8 cellular contexts compared by ENCODE assay signal in genomic region chr2:179129574-179130238, GRCh38.
DNase-seq lines count a peak whose midpoint lies in the region; ATAC-seq and TF ChIP-seq lines count a peak whose summit lies in the region.

No MANE protein-coding gene starts in this region.

- H3K9ac ChIP-seq in Loucy (ENCODE audit: low read depth, low read length, poor library complexity, severe bottlenecking) (no peak overlapping the region), neural cell (ENCODE audit: low read length) (no peak overlapping the region)

- ATAC-seq in stimulated activated naive B cell treated with anti-CD40 and anti-IgM and Interleukin-4, amounts not matched to agents 10 μg/mL and 1 μg/mL and 100 μg/mL, for 72 hours (replicated peaks): no peak

- H4K20me1 ChIP-seq in Loucy (ENCODE audit: insufficient read depth, low read length, poor library complexity, severe bottlenecking): no peaks in the 10 kb centered on the region
- no peaks in the 10 kb centered on the region for H4K20me1 ChIP-seq in neural cell (ENCODE audit: insufficient read depth)

- CTCF ChIA-PET in MCF 10A (lab: Yijun Ruan, JAX): interaction anchor here (0.6 to 3.2 kb wide), 42 partner anchors 10 to 1402 kb away, joined by 3 to 52 read pairs (median 4); no protein-coding TSS in a partner anchor

- H3K4me1 Mint-ChIP-seq in MCF 10A (ENCODE audit: insufficient read depth, unreplicated experiment): no peaks in the 10 kb centered on the region
- no peaks in the 10 kb centered on the region for H3K4me1 Mint-ChIP-seq in stimulated activated naive B cell treated with anti-CD40 and anti-IgM and Interleukin-4, amounts not matched to agents 10 μg/mL and 1 μg/mL and 100 μg/mL, for 72 hours

- POLR2A ChIA-PET in MCF 10A (lab: Yijun Ruan, JAX): interaction anchor here (0.7 kb wide), 1 partner anchor 612 kb away, joined by 3 read pairs; no protein-coding TSS in a partner anchor

- H3K9me2 ChIP-seq in Loucy (replicated peaks; ENCODE audit: low read depth, low read length) (no peaks in the 10 kb centered on the region), neural cell (ENCODE audit: insufficient read depth, low read length) (no peaks in the 10 kb centered on the region)

- TF ChIP-seq CTCF in MCF 10A (IDR thresholded peaks at IDR 0.05; ENCODE audit: unreplicated experiment): peak; percentile 43
- peak in 1 of 3 donors; percentile 25 for TF ChIP-seq CTCF in breast epithelium (IDR thresholded peaks at IDR 0.05)
- TF ChIP-seq CTCF in Loucy (conservative IDR thresholded peaks at IDR 0.05; ENCODE audit: low read length): peak; percentile 87
- TF ChIP-seq CTCF in neural cell (IDR thresholded peaks at IDR 0.05; ENCODE audit: poor library complexity, severe bottlenecking): peak; percentile 73

- H3K4me2 ChIP-seq in Loucy (ENCODE audit: low read depth, low read length, poor library complexity, severe bottlenecking) (no peak overlapping the region), neural cell (ENCODE audit: low read length) (no peak overlapping the region)

- H3F3A ChIP-seq in Loucy (ENCODE audit: low read depth) (no peaks in the 10 kb centered on the region), neural cell (ENCODE audit: insufficient read depth, low read length, poor library complexity, severe bottlenecking) (no peaks in the 10 kb centered on the region)

- peaks cover 6% of the 10 kb centered on the region for H3K36me3 Mint-ChIP-seq in MCF 10A (ENCODE audit: insufficient read depth, unreplicated experiment)
- H3K36me3 Mint-ChIP-seq in stimulated activated naive B cell treated with anti-CD40 and anti-IgM and Interleukin-4, amounts not matched to agents 10 μg/mL and 1 μg/mL and 100 μg/mL, for 72 hours: no peaks in the 10 kb centered on the region

- H3K27me3 ChIP-seq in breast epithelium (no peaks in the 10 kb centered on the region), Loucy (ENCODE audit: insufficient read depth, low read length, poor library complexity, severe bottlenecking) (no peaks in the 10 kb centered on the region), neural cell (ENCODE audit: insufficient read depth, low read depth, low read length) (no peaks in the 10 kb centered on the region)

- H3K4me1 ChIP-seq in breast epithelium (no peaks in the 10 kb centered on the region), Loucy (ENCODE audit: insufficient read depth, low read length, poor library complexity, severe bottlenecking) (peaks cover 5% of the 10 kb centered on the region)

- no peak overlapping the region for H3K27ac Mint-ChIP-seq in MCF 10A (ENCODE audit: low read depth, unreplicated experiment)
- no peak overlapping the region for H3K27ac Mint-ChIP-seq in stimulated activated naive B cell treated with anti-CD40 and anti-IgM and Interleukin-4, amounts not matched to agents 10 μg/mL and 1 μg/mL and 100 μg/mL, for 72 hours

- TF ChIP-seq RAD21 in neural cell (conservative IDR thresholded peaks at IDR 0.05): peak; percentile 68

- H2AFZ ChIP-seq in Loucy (ENCODE audit: low read length) (no peak overlapping the region), neural cell (ENCODE audit: low read depth, low read length) (no peak overlapping the region)

- H3K4me3 ChIP-seq in breast epithelium (no peak overlapping the region), Loucy (ENCODE audit: low read length, poor library complexity, severe bottlenecking) (no peak overlapping the region), neural cell (ENCODE audit: low read length) (no peak overlapping the region)

- H3K36me3 ChIP-seq in breast epithelium: peaks cover 4% of the 10 kb centered on the region
- peaks cover 6% of the 10 kb centered on the region; the same call in 1 of the 2 replicates for H3K36me3 ChIP-seq in Loucy (ENCODE audit: insufficient read depth, low read length)
- H3K36me3 ChIP-seq in neural cell (ENCODE audit: insufficient read depth, low read length): no peaks in the 10 kb centered on the region

- intact Hi-C loops in MCF 10A (cut with micrococcal nuclease) (loop anchor here (1.0 to 2.0 kb wide), 3 partner anchors 238 to 367 kb away; no protein-coding TSS in a partner anchor), breast epithelium (cut with DNase I; ENCODE audit: low total_unique reads) (no loop called here)

- no peaks in the 10 kb centered on the region for H3K9me3 Mint-ChIP-seq in MCF 10A (ENCODE audit: unreplicated experiment)
- no peaks in the 10 kb centered on the region for H3K9me3 Mint-ChIP-seq in stimulated activated naive B cell treated with anti-CD40 and anti-IgM and Interleukin-4, amounts not matched to agents 10 μg/mL and 1 μg/mL and 100 μg/mL, for 72 hours

- H3K79me2 ChIP-seq in Loucy (ENCODE audit: insufficient read depth, low read length) (no peaks in the 10 kb centered on the region), neural cell (replicated peaks; ENCODE audit: insufficient read depth, low read length) (no peaks in the 10 kb centered on the region)

- H3K27ac ChIP-seq in breast epithelium: no peak overlapping the region
- no peak overlapping the region for H3K27ac ChIP-seq in neural cell (ENCODE audit: low read length)

- BruUV-seq in MCF 10A (replicated peaks; lab: Mats Ljungman, UMichigan): no TSS peak

- TF ChIP-seq POLR2A in breast epithelium (IDR thresholded peaks at IDR 0.05): no peak

- no peak for TF ChIP-seq EP300 in neural cell (conservative IDR thresholded peaks at IDR 0.05; ENCODE audit: poor library complexity, severe bottlenecking)

- H3K27me3 Mint-ChIP-seq in MCF 10A (ENCODE audit: insufficient read depth, unreplicated experiment): no peaks in the 10 kb centered on the region
- H3K27me3 Mint-ChIP-seq in stimulated activated naive B cell treated with anti-CD40 and anti-IgM and Interleukin-4, amounts not matched to agents 10 μg/mL and 1 μg/mL and 100 μg/mL, for 72 hours: no peaks in the 10 kb centered on the region

- no peak overlapping the region for H3K4me3 Mint-ChIP-seq in MCF 10A (ENCODE audit: unreplicated experiment)
- no peak overlapping the region for H3K4me3 Mint-ChIP-seq in stimulated activated naive B cell treated with anti-CD40 and anti-IgM and Interleukin-4, amounts not matched to agents 10 μg/mL and 1 μg/mL and 100 μg/mL, for 72 hours

- DNase-seq in MCF 10A (ENCODE audit: unreplicated experiment) (peak; percentile 29), breast epithelium (ENCODE audit: low spot score in 2 of 2) (no peak), dedifferentiated amniotic fluid mesenchymal stem cell (ENCODE audit: extremely low spot score) (peak; percentile 30), islet precursor cell (no peak)
- no peak for DNase-seq in stimulated activated naive B cell treated with anti-CD40 and anti-IgM and Interleukin-4, amounts not matched to agents 10 μg/mL and 1 μg/mL and 100 μg/mL, for 72 hours
- DNase-seq in central memory CD4-positive, alpha-beta T cell: no peak

- no peaks in the 10 kb centered on the region for H3K9me3 ChIP-seq in breast epithelium
- no peaks in the 10 kb centered on the region for H3K9me3 ChIP-seq in Loucy (ENCODE audit: insufficient read depth, low read depth, low read length)
- H3K9me3 ChIP-seq in neural cell (ENCODE audit: low read length): no peaks in the 10 kb centered on the region

TF ChIP-seq in neural cell, 6 proteins besides CTCF, POLR2A, EP300 and RAD21:
- TF ChIP-seq TAF1 (IDR thresholded peaks at IDR 0.05; ENCODE audit: low read depth) (no peak), SMC3 (conservative IDR thresholded peaks at IDR 0.05; ENCODE audit: poor library complexity) (peak; percentile 70)
TF ChIP-seq in neural cell: peak in this region for 1.

Comparison
In these comparisons a context has a peak if more than half of its experiments do, and no peak if none do; other contexts are left out.
1. DNase-seq: peak in MCF 10A (single experiment) and dedifferentiated amniotic fluid mesenchymal stem cell (single experiment); none in breast epithelium (0 of 2), stimulated activated naive B cell treated with anti-CD40 and anti-IgM and Interleukin-4, amounts not matched to agents 10 μg/mL and 1 μg/mL and 100 μg/mL, for 72 hours (single experiment), central memory CD4-positive, alpha-beta T cell (single experiment) and islet precursor cell (single experiment).